Comparison of ENCODE assay signal across 17 cellular contexts in the genomic region with DNA sequence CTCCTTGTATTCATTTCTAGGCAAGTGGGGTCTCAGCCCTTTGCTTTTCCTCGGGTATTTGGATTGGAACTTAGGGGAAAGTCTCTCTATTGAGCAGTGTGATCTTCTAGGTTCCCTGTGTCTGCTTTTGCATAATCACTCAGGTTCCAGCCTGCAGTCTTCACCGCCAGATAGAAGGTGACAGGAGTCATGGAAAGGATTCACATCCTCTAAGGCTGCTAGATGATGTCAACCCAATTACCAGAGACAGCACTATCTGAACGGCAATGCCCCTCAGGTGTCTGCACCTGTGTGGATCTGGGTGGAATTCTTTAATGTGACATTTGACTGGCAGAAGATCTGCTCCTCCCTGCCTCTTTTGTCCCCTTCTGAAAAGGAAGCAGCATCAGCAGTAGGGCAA.
DNase-seq lines count a peak whose midpoint lies in the region; ATAC-seq and TF ChIP-seq lines count a peak whose summit lies in the region.
"Had no signal": no experiment of that assay in that cellular context is flagged by ENCODE, and none has a peak within 500 bp of the region (broad histone marks: within the 10 kb centered on the region; RNA-seq: fewer than 3 reads in every experiment).

No MANE protein-coding gene starts in this region.

- H3K18ac ChIP-seq in IMR-90 (ENCODE audit: low read depth, low read length): no peak overlapping the region

- no peaks in the 10 kb centered on the region for H3K4me1 Mint-ChIP-seq in CD8-positive, alpha-beta memory T cell

- H3K36me3 ChIP-seq in IMR-90 (ENCODE audit: control insufficient read depth, insufficient read depth, low read length) (no peaks in the 10 kb centered on the region), RWPE2 (ENCODE audit: low read depth) (no peaks in the 10 kb centered on the region), stomach (no peaks in the 10 kb centered on the region)
- no peaks in the 10 kb centered on the region for H3K36me3 ChIP-seq in CD8-positive, alpha-beta memory T cell (ENCODE audit: insufficient read depth, low read length)
- H3K36me3 ChIP-seq: BLaER1 treated with 17β-estradiol and CSF1 and Interleukin-3, amounts not matched to agents 10 nM and 100 nM; HAP-1 had no signal

- H4K5ac ChIP-seq in IMR-90 (ENCODE audit: low read depth, low read length): no peak overlapping the region

- no peak overlapping the region for H4K8ac ChIP-seq in IMR-90 (ENCODE audit: low read depth in 2 of 2, low read length in 2 of 2)

- H3K9ac ChIP-seq in IMR-90 (ENCODE audit: low read depth, low read length): no peak overlapping the region
- H3K9ac ChIP-seq: BLaER1 treated with 17β-estradiol and CSF1 and Interleukin-3, amounts not matched to agents 10 nM and 100 nM had no signal

- H3K27me3 Mint-ChIP-seq in CD8-positive, alpha-beta memory T cell: peaks cover 0 to 4% of the 10 kb centered on the region in 2 donors

- H3K27ac Mint-ChIP-seq in CD8-positive, alpha-beta memory T cell: no peak overlapping the region
- H3K27ac Mint-ChIP-seq: CD8-positive, alpha-beta T cell had no signal

- H2BK120ac ChIP-seq in IMR-90 (ENCODE audit: low read depth, low read length): no peak overlapping the region

- ATAC-seq in IMR-90 (ENCODE audit: low read depth): no peak
- ATAC-seq in RWPE2 (ENCODE audit: low read depth): no peak
- no peak for ATAC-seq in foreskin keratinocyte
- no peak for ATAC-seq in HG03378 (IDR thresholded peaks at IDR 0.05; ENCODE audit: unreplicated experiment)
- ATAC-seq in HG02884 (IDR thresholded peaks at IDR 0.05; ENCODE audit: unreplicated experiment): no peak
- ATAC-seq: CD8-positive, alpha-beta T cell; K562 had no signal

- no peak for DNase-seq in IMR-90
- no peak for DNase-seq in RWPE2 (ENCODE audit: low spot score)
- DNase-seq in foreskin keratinocyte: peak in 1 of 2 donors; percentile 66
- DNase-seq in stomach: no peak
- no peak for DNase-seq in effector CD8-positive, alpha-beta T cell (lab: John Stamatoyannopoulos, UW)
- no peak for DNase-seq in CD8-positive, alpha-beta memory T cell
- DNase-seq: CD8-positive, alpha-beta T cell; NCI-H1105; NCI-H1694 treated with DMSO at 0.1 percent for 48 hours; NCI-H510A; NCI-H774; SHP77 treated with DMSO at 0.1 percent for 48 hours had no signal

- no peak overlapping the region for H3K56ac ChIP-seq in IMR-90 (ENCODE audit: extremely low read depth, insufficient read depth, low read length)

- no peak for TF ChIP-seq POLR2A in IMR-90 (IDR thresholded peaks at IDR 0.05; ENCODE audit: low read depth, low read length)
- TF ChIP-seq POLR2A in stomach (IDR thresholded peaks at IDR 0.05): no peak

- no peak overlapping the region for H2BK5ac ChIP-seq in IMR-90 (ENCODE audit: low read depth, low read length, poor library complexity, severe bottlenecking)

- no peaks in the 10 kb centered on the region for H3K36me3 Mint-ChIP-seq in CD8-positive, alpha-beta memory T cell
- H3K36me3 Mint-ChIP-seq: CD8-positive, alpha-beta T cell had no signal

- no TSS peak for BruUV-seq in IMR-90 (replicated peaks; lab: Mats Ljungman, UMichigan)

- no peaks in the 10 kb centered on the region for H3K79me1 ChIP-seq in IMR-90 (ENCODE audit: low read depth in 1 of 2, low read length in 2 of 2)

- no peaks in the 10 kb centered on the region for H3K9me3 ChIP-seq in IMR-90 (ENCODE audit: control insufficient read depth, insufficient read depth, low read length)
- H3K9me3 ChIP-seq in RWPE2 (ENCODE audit: severe bottlenecking): no peaks in the 10 kb centered on the region
- H3K9me3 ChIP-seq in stomach: no peaks in the 10 kb centered on the region
- H3K9me3 ChIP-seq in CD8-positive, alpha-beta memory T cell (ENCODE audit: low read length): no peaks in the 10 kb centered on the region
- H3K9me3 ChIP-seq: BLaER1 treated with 17β-estradiol and CSF1 and Interleukin-3, amounts not matched to agents 10 nM and 100 nM; HAP-1 had no signal

- H3K27ac ChIP-seq in IMR-90 (ENCODE audit: insufficient read depth, low read length): no peak overlapping the region
- peak overlapping the region; percentile 72 for H3K27ac ChIP-seq in RWPE2 (ENCODE audit: poor library complexity, severe bottlenecking)
- H3K27ac ChIP-seq in foreskin keratinocyte: peak overlapping the region; percentile 92
- peak overlapping the region in 3 of 5 donors; percentile 24 to 74 (median 34) for H3K27ac ChIP-seq in stomach
- no peak overlapping the region for H3K27ac ChIP-seq in CD8-positive, alpha-beta memory T cell (ENCODE audit: low read depth, low read length)
- H3K27ac ChIP-seq: BLaER1 treated with 17β-estradiol and CSF1 and Interleukin-3, amounts not matched to agents 10 nM and 100 nM had no signal

- 0 out of 2 replicates have a peak overlapping the region, but pooled peaks have one; percentile 1 for H3K14ac ChIP-seq in IMR-90 (replicated peaks; ENCODE audit: low read depth, low read length)

- CTCF ChIA-PET in IMR-90 (lab: Yijun Ruan, JAX): no interaction called here
- CTCF ChIA-PET in CD8-positive, alpha-beta memory T cell (lab: Charles Lee): interaction anchor here (1.3 kb wide), 1 partner anchor 18 kb away, joined by 3 read pairs; no protein-coding TSS in a partner anchor

- no peak overlapping the region for H3K4ac ChIP-seq in IMR-90 (ENCODE audit: low read depth, low read length)

- H2AFZ ChIP-seq in IMR-90 (replicated peaks; ENCODE audit: low read length, poor library complexity): no peak overlapping the region

- intact Hi-C loops in IMR-90 (cut with micrococcal nuclease) (no loop called here), stomach (cut with DNase I; ENCODE audit: low total_unique reads) (loop anchor here (10.0 kb wide), 1 partner anchor 668 kb away; no protein-coding TSS in a partner anchor)

- no peak overlapping the region for H3K4me3 ChIP-seq in IMR-90 (ENCODE audit: insufficient read depth, low read depth, low read length)
- H3K4me3 ChIP-seq in RWPE2 (ENCODE audit: severe bottlenecking): no peak overlapping the region
- no peak overlapping the region for H3K4me3 ChIP-seq in stomach
- H3K4me3 ChIP-seq in CD8-positive, alpha-beta memory T cell (ENCODE audit: low read length): no peak overlapping the region
- H3K4me3 ChIP-seq: BLaER1 treated with 17β-estradiol and CSF1 and Interleukin-3, amounts not matched to agents 10 nM and 100 nM; HAP-1; K562 had no signal

- TF ChIP-seq EP300 in stomach (IDR thresholded peaks at IDR 0.05): no peak

- dilution Hi-C loops in IMR-90 (cut with HindIII; ENCODE audit: low sequenced_read_pairs, unreplicated experiment): no loop called here

- H3K9me3 Mint-ChIP-seq in CD8-positive, alpha-beta memory T cell: no peaks in the 10 kb centered on the region
- H3K9me3 Mint-ChIP-seq: CD8-positive, alpha-beta T cell had no signal

- H3K27me3 ChIP-seq in IMR-90 (ENCODE audit: control insufficient read depth, insufficient read depth, low read length): peaks cover 20% of the 10 kb centered on the region
- H3K27me3 ChIP-seq in RWPE2 (ENCODE audit: insufficient read depth, poor library complexity, severe bottlenecking): no peaks in the 10 kb centered on the region
- no peaks in the 10 kb centered on the region for H3K27me3 ChIP-seq in foreskin keratinocyte
- no peaks in the 10 kb centered on the region for H3K27me3 ChIP-seq in stomach
- H3K27me3 ChIP-seq in CD8-positive, alpha-beta memory T cell (ENCODE audit: insufficient read depth, low read length, poor library complexity, severe bottlenecking): no peaks in the 10 kb centered on the region
- H3K27me3 ChIP-seq: BLaER1 treated with 17β-estradiol and CSF1 and Interleukin-3, amounts not matched to agents 10 nM and 100 nM had no signal

- POLR2A ChIA-PET in IMR-90 (lab: Charles Lee; ENCODE audit: unreplicated experiment): no interaction called here
- POLR2A ChIA-PET in CD8-positive, alpha-beta memory T cell (lab: Charles Lee): no interaction called here

- H3K4me2 ChIP-seq in IMR-90 (ENCODE audit: low read depth, low read length): no peak overlapping the region
- H3K4me2 ChIP-seq: BLaER1 treated with 17β-estradiol and CSF1 and Interleukin-3, amounts not matched to agents 10 nM and 100 nM had no signal

- H3K23ac ChIP-seq in IMR-90 (ENCODE audit: low read depth, low read length): no peak overlapping the region

- no peak for TF ChIP-seq CTCF in IMR-90 (conservative IDR thresholded peaks at IDR 0.05; ENCODE audit: low read depth, low read length)
- no peak for TF ChIP-seq CTCF in RWPE2 (IDR thresholded peaks at IDR 0.05; ENCODE audit: poor library complexity, severe bottlenecking)
- no peak for TF ChIP-seq CTCF in foreskin keratinocyte (conservative IDR thresholded peaks at IDR 0.05)
- no peak for TF ChIP-seq CTCF in stomach (IDR thresholded peaks at IDR 0.05)

- in situ Hi-C loops in IMR-90 (cut with MboI; ENCODE audit: low sequenced_read_pairs): loop anchor here (10.0 kb wide), 2 partner anchors 288 to 678 kb away; no protein-coding TSS in a partner anchor

- H3K4me3 Mint-ChIP-seq in CD8-positive, alpha-beta memory T cell: no peak overlapping the region
- H3K4me3 Mint-ChIP-seq: CD8-positive, alpha-beta T cell had no signal

- no peaks in the 10 kb centered on the region for H3K9me1 ChIP-seq in IMR-90 (ENCODE audit: insufficient read depth, low read length)

- no CpG with 5 or more reads among the region's 3 CpGs for WGBS in IMR-90 (ENCODE audit: extremely low coverage in 2 of 2, insufficient read length in 1 of 2), 2 experiments
- 85 to 96% (median 93%) methylated on average over 3 of the region's 3 CpGs for WGBS in stomach, 5 donors

- H3K4me1 ChIP-seq in IMR-90 (ENCODE audit: control insufficient read depth, insufficient read depth, low read length): peaks cover under 1% of the 10 kb centered on the region; the same call in 1 of the 2 replicates
- H3K4me1 ChIP-seq in RWPE2 (ENCODE audit: insufficient read depth, poor library complexity, severe bottlenecking): peaks cover 37% of the 10 kb centered on the region
- H3K4me1 ChIP-seq in foreskin keratinocyte: peaks cover 52% of the 10 kb centered on the region
- H3K4me1 ChIP-seq in stomach: peaks cover 0 to 35% (median 9%) of the 10 kb centered on the region in 4 donors
- no peaks in the 10 kb centered on the region for H3K4me1 ChIP-seq in CD8-positive, alpha-beta memory T cell (ENCODE audit: insufficient read depth, low read length)
- H3K4me1 ChIP-seq: BLaER1 treated with 17β-estradiol and CSF1 and Interleukin-3, amounts not matched to agents 10 nM and 100 nM; HAP-1 had no signal

- TF ChIP-seq RAD21 in IMR-90 (IDR thresholded peaks at IDR 0.05; ENCODE audit: low read length): no peak

- H2BK15ac ChIP-seq in IMR-90 (ENCODE audit: low read depth, low read length): no peak overlapping the region

- no peak overlapping the region for H2AK9ac ChIP-seq in IMR-90 (replicated peaks; ENCODE audit: low read depth, low read length, poor library complexity)

- H4K20me1 ChIP-seq in IMR-90 (ENCODE audit: insufficient read depth, low read length): no peaks in the 10 kb centered on the region
- H4K20me1 ChIP-seq: BLaER1 treated with 17β-estradiol and CSF1 and Interleukin-3, amounts not matched to agents 10 nM and 100 nM had no signal

- no peak overlapping the region for H2BK20ac ChIP-seq in IMR-90 (ENCODE audit: low read depth, low read length)

- H2AK5ac ChIP-seq in IMR-90 (ENCODE audit: low read depth, low read length): no peak overlapping the region

- H4K91ac ChIP-seq in IMR-90 (ENCODE audit: insufficient read depth, low read depth, low read length): no peak overlapping the region

TF ChIP-seq in IMR-90, 13 proteins besides CTCF, POLR2A, EP300 and RAD21 (continues in another document):
- TF ChIP-seq MAFK (IDR thresholded peaks at IDR 0.05; ENCODE audit: low read depth, low read length): no peak

Comparison
In these comparisons a context has a peak if more than half of its experiments do, and no peak if none do; other contexts are left out.
1. H3K27ac ChIP-seq: peak in RWPE2 (single experiment), foreskin keratinocyte (single experiment) and stomach (3 of 5); none in IMR-90 (single experiment) and CD8-positive, alpha-beta memory T cell (single experiment).